Comparison of ENCODE assay signal across 19 cellular contexts in the genomic region with DNA sequence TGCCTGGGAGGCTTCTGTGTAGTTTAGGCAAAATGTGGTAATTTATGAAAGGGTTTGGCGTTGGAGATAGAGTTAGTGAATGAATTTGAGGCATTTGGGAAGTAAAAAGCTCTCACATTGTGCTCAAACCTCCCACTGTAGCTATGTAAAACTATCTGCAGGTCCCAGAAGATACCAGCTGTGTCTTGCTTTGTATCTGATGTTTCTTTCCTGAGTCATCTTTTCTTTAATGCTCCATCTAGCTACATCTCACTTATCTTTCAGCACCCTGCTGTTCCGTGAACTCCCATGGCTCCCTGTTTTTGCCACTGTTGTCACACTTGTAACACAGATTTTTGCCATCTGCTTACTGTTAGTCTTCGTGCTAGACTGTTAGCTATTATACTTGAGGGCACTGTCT.
A peak's percentile ranks its signal among the peaks of the same experiment; 100 is the strongest.
DNase-seq lines count a peak whose midpoint lies in the region; ATAC-seq, FAIRE-seq and TF ChIP-seq lines count a peak whose summit lies in the region.
"Had no signal": no experiment of that assay in that cellular context is flagged by ENCODE, and none has a peak within 500 bp of the region (broad histone marks: within the 10 kb centered on the region; RNA-seq: fewer than 3 reads in every experiment).

No MANE protein-coding gene starts in this region.

- no peak overlapping the region for H4K5ac ChIP-seq in H1 (ENCODE audit: insufficient read length, low read depth, low read length)

- in situ Hi-C loops in HAP-1 (cut with MboI; ENCODE audit: low sequenced_read_pairs) = no loop called here

- H3K9me3 ChIP-seq in H1 (ENCODE audit: insufficient read depth in 2 of 2, low read depth in 1 of 2, low read length in 1 of 2) (peaks cover 3 to 4% of the 10 kb centered on the region in 2 experiments; a peak in 3 of 4 replicates), mesenchymal stem cell (ENCODE audit: control insufficient read depth, low read length) (no peaks in the 10 kb centered on the region), HAP-1 (no peaks in the 10 kb centered on the region), SJCRH30 (replicated peaks) (no peaks in the 10 kb centered on the region)
- H3K9me3 ChIP-seq: pancreas, tibial nerve had no signal

- H3K36me3 Mint-ChIP-seq in activated naive CD4-positive, alpha-beta T cell treated with anti-CD3 and anti-CD28 coated beads for 36 hours (ENCODE audit: low read depth) = no peaks in the 10 kb centered on the region
- H3K36me3 Mint-ChIP-seq: stimulated activated effector memory CD8-positive, alpha-beta T cell treated with anti-CD3 and anti-CD28 coated beads, Interleukin-12 subunit alpha, Interleukin-12 subunit beta, amount 100 ng/mL, for 72 hours had no signal

- no peak for TF ChIP-seq POLR2A in H1 (IDR thresholded peaks at IDR 0.05; ENCODE audit: control extremely low read depth in 1 of 2, low read depth in 2 of 2, low read length in 2 of 2)

- H3K14ac ChIP-seq in H1 (ENCODE audit: insufficient read length) = no peak overlapping the region
- no peak overlapping the region for H3K14ac ChIP-seq in mesenchymal stem cell (ENCODE audit: low read length in 2 of 2)

- no peak overlapping the region for H3K23ac ChIP-seq in H1 (ENCODE audit: insufficient read length)
- no peak overlapping the region for H3K23ac ChIP-seq in mesenchymal stem cell (ENCODE audit: low read length in 2 of 2)

- no peak for TF ChIP-seq EP300 in H1 (IDR thresholded peaks at IDR 0.05; ENCODE audit: borderline replicate concordance in 1 of 2, low read depth in 2 of 2, low read length in 2 of 2)

- no peak overlapping the region for H3K9ac ChIP-seq in H1 (replicated peaks in 1 of 4; ENCODE audit: extremely low read depth in 1 of 4, low read depth in 3 of 4, low read length in 3 of 4)
- no peak overlapping the region for H3K9ac ChIP-seq in mesenchymal stem cell (ENCODE audit: low read length)

- TF ChIP-seq CTCF in AG04449 (IDR thresholded peaks at IDR 0.05; ENCODE audit: insufficient read depth, low read length, missing control alignments) (no peak), H1 (IDR thresholded peaks at IDR 0.05; ENCODE audit: control extremely low read depth in 1 of 3, insufficient read depth in 1 of 3, low read depth in 1 of 3, low read length in 3 of 3) (no peak)

- no peak overlapping the region for H4K91ac ChIP-seq in H1 (replicated peaks; ENCODE audit: insufficient read length, low read length)
- no peak overlapping the region for H4K91ac ChIP-seq in mesenchymal stem cell (ENCODE audit: low read length)

- H2BK20ac ChIP-seq in H1 (ENCODE audit: low read length) = no peak overlapping the region

- H2AFZ ChIP-seq in H1 (ENCODE audit: low read length) (peak overlapping the region; percentile 96), mesenchymal stem cell (ENCODE audit: low read depth, low read length) (no peak overlapping the region)

- POLR2A ChIA-PET in AG04449 (lab: Yijun Ruan, JAX) = no interaction called here
- POLR2A ChIA-PET in H1 (lab: Charles Lee; ENCODE audit: partially characterized antibody) = no interaction called here

- peaks cover 2% of the 10 kb centered on the region for H3K27me3 Mint-ChIP-seq in activated naive CD4-positive, alpha-beta T cell treated with anti-CD3 and anti-CD28 coated beads for 36 hours (ENCODE audit: low read depth)

- H3K4me1 ChIP-seq in H1 (replicated peaks in 1 of 4; ENCODE audit: control insufficient read depth in 3 of 4, insufficient read depth in 4 of 4, low read length in 3 of 4) (peaks cover 0 to 5% (median 2%) of the 10 kb centered on the region in 4 experiments; a peak in 3 of 7 replicates), mesenchymal stem cell (ENCODE audit: control insufficient read depth, insufficient read depth, low read depth, low read length) (no peaks in the 10 kb centered on the region), HAP-1 (no peaks in the 10 kb centered on the region), SJCRH30 (no peaks in the 10 kb centered on the region)
- H3K4me1 ChIP-seq: pancreas, tibial nerve had no signal

- H2BK120ac ChIP-seq in H1 (replicated peaks; ENCODE audit: low read depth, low read length) (no peak overlapping the region), mesenchymal stem cell (ENCODE audit: low read depth, low read length) (no peak overlapping the region)

- H3K4me1 Mint-ChIP-seq in activated naive CD4-positive, alpha-beta T cell treated with anti-CD3 and anti-CD28 coated beads for 36 hours (ENCODE audit: low read depth) = no peaks in the 10 kb centered on the region
- H3K4me1 Mint-ChIP-seq: stimulated activated effector memory CD8-positive, alpha-beta T cell treated with anti-CD3 and anti-CD28 coated beads, Interleukin-12 subunit alpha, Interleukin-12 subunit beta, amount 100 ng/mL, for 72 hours had no signal

- H3K27ac Mint-ChIP-seq in activated naive CD4-positive, alpha-beta T cell treated with anti-CD3 and anti-CD28 coated beads for 36 hours = no peak overlapping the region
- H3K27ac Mint-ChIP-seq: stimulated activated effector memory CD8-positive, alpha-beta T cell treated with anti-CD3 and anti-CD28 coated beads, Interleukin-12 subunit alpha, Interleukin-12 subunit beta, amount 100 ng/mL, for 72 hours had no signal

- H2BK12ac ChIP-seq in H1 (ENCODE audit: low read depth, low read length) (no peak overlapping the region), mesenchymal stem cell (ENCODE audit: low read length in 2 of 2) (no peak overlapping the region)

- no peak overlapping the region for H3K4me3 Mint-ChIP-seq in activated naive CD4-positive, alpha-beta T cell treated with anti-CD3 and anti-CD28 coated beads for 36 hours
- H3K4me3 Mint-ChIP-seq: activated T-cell treated with anti-CD3 and anti-CD28 coated beads, Interleukin-2, amount 50 U/mL, for 4 hours; stimulated activated effector memory CD8-positive, alpha-beta T cell treated with anti-CD3 and anti-CD28 coated beads, Interleukin-12 subunit alpha, Interleukin-12 subunit beta, amount 100 ng/mL, for 72 hours had no signal

- H3K79me1 ChIP-seq in H1 (ENCODE audit: low read depth, low read length) = no peaks in the 10 kb centered on the region
- H3K79me1 ChIP-seq in mesenchymal stem cell (replicated peaks; ENCODE audit: low read length, poor library complexity, severe bottlenecking) = no peaks in the 10 kb centered on the region

- intact Hi-C loops in activated naive CD4-positive, alpha-beta T cell treated with anti-CD3 and anti-CD28 coated beads for 36 hours (cut with micrococcal nuclease) = no loop called here

- CTCF ChIA-PET in AG04449 (lab: Yijun Ruan, JAX) = no interaction called here
- CTCF ChIA-PET in H1 (lab: Charles Lee; ENCODE audit: partially characterized antibody) = interaction anchor here (1.1 kb wide), 3 partner anchors 22 to 203 kb away, joined by 3 to 5 read pairs (median 4); no protein-coding TSS in a partner anchor
- CTCF ChIA-PET in activated naive CD4-positive, alpha-beta T cell treated with anti-CD3 and anti-CD28 coated beads for 36 hours (lab: Charles Lee) = interaction anchor here (0.7 kb wide), 1 partner anchor 198 kb away, joined by 3 read pairs; no protein-coding TSS in a partner anchor

- H4K20me1 ChIP-seq in H1 (replicated peaks in 1 of 2; ENCODE audit: control insufficient read depth in 1 of 2, insufficient read depth in 2 of 2, low read length in 2 of 2) = no peaks in the 10 kb centered on the region

- H3K4me3 ChIP-seq in AG04449 (ENCODE audit: low read depth, low read length) (no peak overlapping the region), H1 (ENCODE audit: extremely low read depth in 1 of 4, insufficient read depth in 2 of 4, low read depth in 3 of 4, low read length in 4 of 4) (no peak overlapping the region), mesenchymal stem cell (ENCODE audit: insufficient read depth in 1 of 2, low read depth in 1 of 2, low read length in 2 of 2) (no peak overlapping the region), HAP-1 (no peak overlapping the region), SJCRH30 (no peak overlapping the region)
- H3K4me3 ChIP-seq: pancreas, smooth muscle cell, tibial nerve had no signal

- H3K23me2 ChIP-seq in H1 (ENCODE audit: low read depth, low read length) = no peaks in the 10 kb centered on the region

- WGBS in H1 (ENCODE audit: extremely low coverage in 1 of 2, insufficient coverage in 1 of 2, insufficient read length in 1 of 2, insufficient replicate concordance in 2 of 2, low coverage in 1 of 2, low lambda C conversion rate in 2 of 2, missing lambda C conversion rate in 1 of 2), 2 experiments = 58 to 100% methylated on average over 1 to 3 of the region's 3 CpGs
- WGBS in mesenchymal stem cell = 54% methylated on average over 2 of the region's 3 CpGs

- FAIRE-seq in H1 (lab: Jason Lieb, UNC) = no peak
- FAIRE-seq: pancreas had no signal

- H3K27ac ChIP-seq in H1 (ENCODE audit: low read depth, low read length) (no peak overlapping the region), mesenchymal stem cell (ENCODE audit: low read length, poor library complexity, severe bottlenecking) (peak overlapping the region; percentile 34), SJCRH30 (no peak overlapping the region)
- H3K27ac ChIP-seq: pancreas, tibial nerve had no signal

- H3K18ac ChIP-seq in H1 (ENCODE audit: extremely low read depth, low read length) (no peak overlapping the region), mesenchymal stem cell (ENCODE audit: low read depth in 1 of 2, low read length in 2 of 2) (no peak overlapping the region)

- H2AK5ac ChIP-seq in H1 (ENCODE audit: low read depth, low read length) (no peak overlapping the region), mesenchymal stem cell (ENCODE audit: low read length, severe bottlenecking) (no peak overlapping the region)

- H4K8ac ChIP-seq in H1 (ENCODE audit: extremely low read depth, insufficient read depth, low read length) (no peak overlapping the region), mesenchymal stem cell (ENCODE audit: low read length) (no peak overlapping the region)

- H3K27me3 ChIP-seq in H1 (replicated peaks in 1 of 4; ENCODE audit: control insufficient read depth in 3 of 4, extremely low read depth in 1 of 4, insufficient read depth in 3 of 4, low read length in 3 of 4) = no peaks in the 10 kb centered on the region
- no peaks in the 10 kb centered on the region for H3K27me3 ChIP-seq in mesenchymal stem cell (ENCODE audit: control insufficient read depth in 1 of 2, insufficient read depth in 1 of 2, low read length in 2 of 2)
- H3K27me3 ChIP-seq in HAP-1 (ENCODE audit: low read depth) = no peaks in the 10 kb centered on the region
- H3K27me3 ChIP-seq in SJCRH30 = no peaks in the 10 kb centered on the region
- H3K27me3 ChIP-seq: pancreas, tibial nerve had no signal

- H3K4ac ChIP-seq in H1 (replicated peaks; ENCODE audit: insufficient read length, low read depth, low read length) = no peak overlapping the region
- no peak overlapping the region for H3K4ac ChIP-seq in mesenchymal stem cell (ENCODE audit: low read depth in 1 of 2, low read length in 2 of 2)

- TF ChIP-seq RAD21 in H1 (IDR thresholded peaks at IDR 0.05 in 1 of 2, conservative IDR thresholded peaks at IDR 0.05 in 1 of 2; ENCODE audit: low read depth in 2 of 2, low read length in 2 of 2) = no peak

- H2BK15ac ChIP-seq in H1 (ENCODE audit: low read length) (no peak overlapping the region), mesenchymal stem cell (ENCODE audit: low read depth, poor library complexity, severe bottlenecking) (no peak overlapping the region)

- no peak overlapping the region for H3K56ac ChIP-seq in H1 (replicated peaks; ENCODE audit: insufficient read length, low read depth, low read length)

- H3K4me2 ChIP-seq in H1 (ENCODE audit: insufficient read depth in 1 of 2, low read depth in 2 of 2, low read length in 2 of 2) (no peak overlapping the region), mesenchymal stem cell (ENCODE audit: low read length, poor library complexity, severe bottlenecking) (no peak overlapping the region)
- H3K4me2 ChIP-seq: smooth muscle cell had no signal

- no peak overlapping the region for H2BK5ac ChIP-seq in H1 (ENCODE audit: low read depth, low read length)
- no peak overlapping the region for H2BK5ac ChIP-seq in mesenchymal stem cell (ENCODE audit: low read depth, low read length, poor library complexity, severe bottlenecking)

- no peaks in the 10 kb centered on the region for H3K79me2 ChIP-seq in H1 (ENCODE audit: control insufficient read depth in 1 of 2, insufficient read depth in 2 of 2, low read length in 2 of 2)

- DNase-seq in AG04449 (ENCODE audit: low read depth, low spot score) (peak; percentile 21), LHCN-M2 (ENCODE audit: low read depth) (peak; percentile 47), H1 (ENCODE audit: low read depth in 1 of 2, low spot score in 2 of 2) (no peak), mesenchymal stem cell (no peak), HAP-1 (ENCODE audit: low spot score in 2 of 2) (no peak), SJCRH30 (no peak)
- no peak for DNase-seq in activated naive CD4-positive, alpha-beta T cell treated with anti-CD3 and anti-CD28 coated beads for 36 hours
- DNase-seq: activated CD4-positive, alpha-beta T cell treated with anti-CD3 and anti-CD28 coated beads, Interleukin-2, amount 50 U/mL, for 48 hours; activated T-cell treated with anti-CD3 and anti-CD28 coated beads, Interleukin-2, amount 50 U/mL, for 4 hours; GF-D8; head of caudate nucleus; KBM-7; pancreas; SHP77; T-helper 9 cell had no signal

- H3K36me3 ChIP-seq in H1 (ENCODE audit: control insufficient read depth in 2 of 4, insufficient read depth in 4 of 4, low read length in 3 of 4) = no peaks in the 10 kb centered on the region
- no peaks in the 10 kb centered on the region for H3K36me3 ChIP-seq in mesenchymal stem cell (ENCODE audit: control insufficient read depth in 1 of 2, insufficient read depth in 2 of 2, low read depth in 1 of 2, low read length in 2 of 2)
- H3K36me3 ChIP-seq in HAP-1 (replicated peaks) = no peaks in the 10 kb centered on the region
- H3K36me3 ChIP-seq in SJCRH30 = no peaks in the 10 kb centered on the region
- H3K36me3 ChIP-seq: pancreas, tibial nerve had no signal

- H3K9me3 Mint-ChIP-seq in activated naive CD4-positive, alpha-beta T cell treated with anti-CD3 and anti-CD28 coated beads for 36 hours = no peaks in the 10 kb centered on the region

- no peak for ATAC-seq in GM18861 (IDR thresholded peaks at IDR 0.05; ENCODE audit: unreplicated experiment)
- ATAC-seq: activated T-cell treated with anti-CD3 and anti-CD28 coated beads, Interleukin-2, amount 50 U/mL, for 4 hours; pancreas; stimulated activated effector memory CD8-positive, alpha-beta T cell treated with anti-CD3 and anti-CD28 coated beads, Interleukin-12 subunit alpha, Interleukin-12 subunit beta, amount 100 ng/mL, for 72 hours had no signal

Comparison
In these comparisons a context has a peak if more than half of its experiments do, and no peak if none do; other contexts are left out.
1. DNase-seq: peak in AG04449 (single experiment) and LHCN-M2 (single experiment); none in H1 (0 of 2), mesenchymal stem cell (single experiment), activated naive CD4-positive, alpha-beta T cell treated with anti-CD3 and anti-CD28 coated beads for 36 hours (single experiment), HAP-1 (0 of 2) and SJCRH30 (0 of 2).